8 cellular contexts compared by ENCODE assay signal in the genomic region with DNA sequence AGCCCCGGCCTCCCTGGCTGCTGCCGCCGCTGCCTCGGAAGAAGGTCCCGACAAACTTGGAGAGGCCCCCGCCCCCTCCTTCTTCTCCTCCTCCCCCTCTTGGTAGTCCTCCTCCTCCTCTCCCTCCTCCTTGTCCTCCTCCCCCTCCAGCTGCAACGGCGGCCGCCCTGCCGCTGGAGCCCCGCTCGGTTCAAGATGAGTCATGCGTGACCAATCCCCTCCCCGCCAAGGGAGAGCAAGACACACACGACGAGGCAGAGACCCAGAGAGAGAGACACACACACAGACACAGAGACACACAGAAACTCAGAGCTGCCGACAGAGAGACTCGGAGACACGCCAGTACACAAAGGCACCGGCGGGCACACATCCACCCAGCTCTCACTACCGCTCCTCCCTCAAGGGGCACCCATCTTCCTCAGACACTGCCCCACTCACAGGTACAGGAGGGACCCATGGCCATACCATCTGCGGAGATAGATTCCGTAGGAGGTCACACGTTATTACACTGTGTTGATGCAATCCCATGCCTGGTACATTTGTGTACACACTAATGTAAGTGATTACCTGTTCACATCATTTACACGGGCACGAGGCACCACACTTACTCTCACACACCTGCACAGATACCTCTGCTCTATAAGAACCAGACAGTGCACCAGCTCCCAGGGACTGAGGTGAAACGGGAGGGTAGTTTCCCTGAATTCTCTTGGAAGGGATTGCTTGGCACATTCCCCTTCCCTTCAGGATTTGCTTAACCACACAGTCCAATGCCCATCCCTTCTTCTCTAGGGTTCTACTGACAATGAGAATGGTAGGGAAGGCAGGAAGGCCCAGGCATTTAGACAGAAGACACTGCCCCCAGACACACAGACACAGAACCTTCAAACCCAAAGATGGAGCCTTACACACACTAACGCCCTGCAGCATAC. TPM values are rescaled to one million over a fixed set of nuclear protein-coding genes. Genes with fewer than 3 reads are reported as not detected.
A peak's percentile ranks its signal among the peaks of the same experiment; 100 is the strongest.
DNase-seq lines count a peak whose midpoint lies in the region; ATAC-seq and TF ChIP-seq lines count a peak whose summit lies in the region.

A gene (minus strand): TSS at position 52 of the 932 bp plus-strand sequence. CDS start 217 bp downstream, outside the sequence.

- H4K20me1 ChIP-seq in neural progenitor cell (ENCODE audit: low read depth): peaks cover 51% of the 10 kb centered on the region

- H2AFZ ChIP-seq in neural progenitor cell (replicated peaks): no peak within 1 kb of the TSS

- peaks cover 2% of the 10 kb centered on the region for H3K4me1 Mint-ChIP-seq in CD8-positive, alpha-beta T cell (ENCODE audit: low read depth)
- H3K4me1 Mint-ChIP-seq in endothelial cell (ENCODE audit: unreplicated experiment) (peaks cover 32% of the 10 kb centered on the region), neural progenitor cell (peaks cover 20% of the 10 kb centered on the region)

- no peak for ATAC-seq in CD8-positive, alpha-beta T cell
- ATAC-seq in HG02571 (IDR thresholded peaks at IDR 0.05; ENCODE audit: unreplicated experiment): no peak
- no peak for ATAC-seq in GM18907 (IDR thresholded peaks at IDR 0.05; ENCODE audit: unreplicated experiment)

- H3K36me3 ChIP-seq in CD8-positive, alpha-beta T cell (ENCODE audit: insufficient read depth, low read length): no peaks in the 10 kb centered on the region
- H3K36me3 ChIP-seq in neural progenitor cell: no peaks in the 10 kb centered on the region

- H3K9me3 ChIP-seq in CD8-positive, alpha-beta T cell (ENCODE audit: low read length): no peaks in the 10 kb centered on the region
- no peaks in the 10 kb centered on the region for H3K9me3 ChIP-seq in neural progenitor cell (ENCODE audit: low read depth)

- intact Hi-C loops in CD8-positive, alpha-beta T cell (cut with DNase I, micrococcal nuclease): no loop called here

- no peaks in the 10 kb centered on the region for H3K36me3 Mint-ChIP-seq in CD8-positive, alpha-beta T cell
- H3K36me3 Mint-ChIP-seq in endothelial cell (ENCODE audit: low read depth, unreplicated experiment): peaks cover 14% of the 10 kb centered on the region
- no peaks in the 10 kb centered on the region for H3K36me3 Mint-ChIP-seq in neural progenitor cell

- no peaks in the 10 kb centered on the region for H3K4me1 ChIP-seq in CD8-positive, alpha-beta T cell (ENCODE audit: insufficient read depth, low read length)
- H3K4me1 ChIP-seq in neural progenitor cell: peaks cover 16% of the 10 kb centered on the region

- CTCF ChIA-PET in CD8-positive, alpha-beta T cell (lab: Charles Lee): no interaction called here

- H3F3A ChIP-seq in neural progenitor cell (ENCODE audit: low read depth): peaks cover 9% of the 10 kb centered on the region

- POLR2A ChIA-PET in CD8-positive, alpha-beta T cell (lab: Charles Lee): no interaction called here

- no peaks in the 10 kb centered on the region for H3K79me2 ChIP-seq in neural progenitor cell (ENCODE audit: low read depth)

- H3K4me3 ChIP-seq in CD8-positive, alpha-beta T cell (ENCODE audit: low read depth, low read length): peak within 1 kb of the TSS; percentile 19
- peak within 1 kb of the TSS; percentile 54 for H3K4me3 ChIP-seq in neural progenitor cell

- DNase-seq in CD8-positive, alpha-beta T cell: no peak
- DNase-seq in NCI-H526 treated with DMSO at 0.1 percent for 48 hours (lab: John Stamatoyannopoulos, UW): peak; percentile 25
- DNase-seq in endothelial cell (ENCODE audit: low spot score): no peak
- peak; percentile 61 for DNase-seq in neural progenitor cell (ENCODE audit: low spot score)
- no peak for DNase-seq in GOT3 (lab: John Stamatoyannopoulos, UW)
- DNase-seq in hypothalamus (lab: John Stamatoyannopoulos, UW): no peak

- no peak within 1 kb of the TSS for H3K27ac ChIP-seq in CD8-positive, alpha-beta T cell (ENCODE audit: low read depth, low read length)
- no peak within 1 kb of the TSS for H3K27ac ChIP-seq in neural progenitor cell

- H3K9me3 Mint-ChIP-seq in CD8-positive, alpha-beta T cell: no peaks in the 10 kb centered on the region
- peaks cover 4% of the 10 kb centered on the region for H3K9me3 Mint-ChIP-seq in endothelial cell (ENCODE audit: unreplicated experiment)
- peaks cover 10% of the 10 kb centered on the region for H3K9me3 Mint-ChIP-seq in neural progenitor cell

- H3K4me2 ChIP-seq in neural progenitor cell: peak within 1 kb of the TSS; percentile 95

- TF ChIP-seq CTCF in CD8-positive, alpha-beta T cell (IDR thresholded peaks at IDR 0.05): no peak
- TF ChIP-seq CTCF in endothelial cell (IDR thresholded peaks at IDR 0.05; ENCODE audit: unreplicated experiment) (no peak), neural progenitor cell (IDR thresholded peaks at IDR 0.05) (no peak)

- no peak within 1 kb of the TSS for H3K4me3 Mint-ChIP-seq in CD8-positive, alpha-beta T cell
- peak within 1 kb of the TSS; percentile 42 for H3K4me3 Mint-ChIP-seq in endothelial cell (ENCODE audit: unreplicated experiment)
- H3K4me3 Mint-ChIP-seq in neural progenitor cell: peak within 1 kb of the TSS; percentile 77

- no peak within 1 kb of the TSS for H3K27ac Mint-ChIP-seq in CD8-positive, alpha-beta T cell
- H3K27ac Mint-ChIP-seq in endothelial cell (ENCODE audit: unreplicated experiment): no peak within 1 kb of the TSS
- H3K27ac Mint-ChIP-seq in neural progenitor cell: no peak within 1 kb of the TSS

- peaks cover 8% of the 10 kb centered on the region for H3K27me3 ChIP-seq in CD8-positive, alpha-beta T cell (ENCODE audit: insufficient read depth, low read length)
- H3K27me3 ChIP-seq in neural progenitor cell: peaks cover 100% of the 10 kb centered on the region

- peaks cover 21% of the 10 kb centered on the region for H3K27me3 Mint-ChIP-seq in CD8-positive, alpha-beta T cell (ENCODE audit: low read depth)
- H3K27me3 Mint-ChIP-seq in endothelial cell (ENCODE audit: unreplicated experiment) (peaks cover 23% of the 10 kb centered on the region), neural progenitor cell (ENCODE audit: insufficient read depth, low read depth) (peaks cover 44% of the 10 kb centered on the region)

- no peak within 1 kb of the TSS for H3K9ac ChIP-seq in neural progenitor cell

RNA-seq across cellular contexts. Expression of the gene that starts here (rescaled TPM):
- total RNA-seq in CD8-positive, alpha-beta T cell: not detected
- total RNA-seq in endothelial cell (ENCODE audit: unreplicated experiment) (6.0 TPM), neural progenitor cell (ENCODE audit: low replicate concordance) (0.93 TPM in 1 of 2 replicates, not detected in the other)

Comparison
In these comparisons a context has a peak if more than half of its experiments do, and no peak if none do; other contexts are left out.
1. Peak in DNase-seq, H3K4me3 ChIP-seq and H3K4me2 ChIP-seq in neural progenitor cell; RNA of the gene not detected or under 1 TPM.